ENCODE assay signal across 14 cellular contexts in the genomic region with DNA sequence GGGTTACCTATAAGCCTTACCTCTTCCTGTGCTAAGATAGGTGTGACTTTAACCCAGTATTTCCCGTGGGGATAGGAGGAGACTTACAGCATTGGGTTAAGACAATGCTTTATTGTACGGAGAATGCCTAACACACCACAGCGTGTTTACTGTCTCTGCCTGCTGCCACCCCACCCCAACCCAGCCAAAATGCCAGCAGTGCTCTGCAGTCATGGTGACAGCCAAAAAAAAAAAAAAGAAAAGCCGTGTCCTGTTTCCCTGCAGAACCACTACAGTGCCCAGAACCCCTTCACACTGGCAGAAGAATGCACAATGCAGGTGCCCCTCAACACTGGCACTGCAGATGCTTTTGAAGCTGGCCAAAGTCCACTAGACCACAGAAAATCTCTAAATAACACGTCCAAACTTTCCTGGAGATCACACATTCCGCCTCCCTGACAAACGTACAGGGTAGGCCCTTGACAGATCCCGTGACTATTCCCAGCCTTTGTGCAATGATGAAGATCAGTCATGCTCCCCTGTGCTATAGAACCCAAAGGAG.
A peak's percentile ranks its signal among the peaks of the same experiment; 100 is the strongest.
DNase-seq lines count a peak whose midpoint lies in the region; ATAC-seq, FAIRE-seq and TF ChIP-seq lines count a peak whose summit lies in the region.
"Had no signal": no experiment of that assay in that cellular context is flagged by ENCODE, and none has a peak within 500 bp of the region (broad histone marks: within the 10 kb centered on the region; RNA-seq: fewer than 3 reads in every experiment).

No MANE protein-coding gene starts in this region.

- H3K4me3 ChIP-seq in mesendoderm (ENCODE audit: low read length) (no peak overlapping the region), upper lobe of right lung (no peak overlapping the region)
- H3K4me3 ChIP-seq: BLaER1 treated with 17β-estradiol and CSF1 and Interleukin-3, amounts not matched to agents 10 nM and 100 nM; gastroesophageal sphincter; skin epidermis had no signal

- peak; percentile 51 for ATAC-seq in upper lobe of right lung
- ATAC-seq: gastroesophageal sphincter, HCT116 had no signal

- peaks cover 45% of the 10 kb centered on the region for H3K4me1 Mint-ChIP-seq in brain

- H3K4ac ChIP-seq in mesendoderm (ENCODE audit: low read depth, low read length): no peak overlapping the region

- H2BK15ac ChIP-seq in mesendoderm (replicated peaks; ENCODE audit: low read depth): no peak overlapping the region

- no peak overlapping the region for H2BK5ac ChIP-seq in mesendoderm (ENCODE audit: low read length)

- H3K9me3 Mint-ChIP-seq in brain: no peaks in the 10 kb centered on the region

- no peak overlapping the region for H3K4me2 ChIP-seq in mesendoderm (ENCODE audit: low read length)
- H3K4me2 ChIP-seq: BLaER1 treated with 17β-estradiol and CSF1 and Interleukin-3, amounts not matched to agents 10 nM and 100 nM had no signal

- no peak overlapping the region for H4K8ac ChIP-seq in mesendoderm (ENCODE audit: low read depth, low read length)

- peaks cover 55% of the 10 kb centered on the region for H3K36me3 Mint-ChIP-seq in brain

- H3K27ac ChIP-seq in mesendoderm (ENCODE audit: low read depth, low read length): no peak overlapping the region
- no peak overlapping the region for H3K27ac ChIP-seq in upper lobe of right lung
- H3K27ac ChIP-seq: gastroesophageal sphincter had no signal

- H3K27me3 ChIP-seq in mesendoderm (ENCODE audit: insufficient read depth, low read length, poor library complexity): no peaks in the 10 kb centered on the region
- no peaks in the 10 kb centered on the region for H3K27me3 ChIP-seq in upper lobe of right lung
- H3K27me3 ChIP-seq: BLaER1 treated with 17β-estradiol and CSF1 and Interleukin-3, amounts not matched to agents 10 nM and 100 nM; gastroesophageal sphincter had no signal

- H3K4me1 ChIP-seq in mesendoderm (ENCODE audit: control insufficient read depth, low read depth, low read length): no peaks in the 10 kb centered on the region
- H3K4me1 ChIP-seq in upper lobe of right lung: no peaks in the 10 kb centered on the region
- H3K4me1 ChIP-seq: gastroesophageal sphincter had no signal

- H3K4me3 Mint-ChIP-seq in brain: peak overlapping the region in 1 of 5 experiments; percentile 35

- H3K79me1 ChIP-seq in mesendoderm (ENCODE audit: low read length): no peaks in the 10 kb centered on the region

- intact Hi-C loops in upper lobe of right lung (cut with DNase I): no loop called here

- no CpG with 5 or more reads among the region's 8 CpGs for WGBS in mesendoderm (ENCODE audit: extremely low coverage, insufficient coverage, low lambda C conversion rate)

- TF ChIP-seq CTCF in brain (conservative IDR thresholded peaks at IDR 0.05) (no peak), upper lobe of right lung (IDR thresholded peaks at IDR 0.05) (no peak)

- peak overlapping the region; percentile 28 for H3K56ac ChIP-seq in mesendoderm (ENCODE audit: low read length)

- H3K9me3 ChIP-seq in upper lobe of right lung: no peaks in the 10 kb centered on the region
- H3K9me3 ChIP-seq: BLaER1 treated with 17β-estradiol and CSF1 and Interleukin-3, amounts not matched to agents 10 nM and 100 nM; gastroesophageal sphincter had no signal

- H3K27me3 Mint-ChIP-seq in brain: peaks cover 3% of the 10 kb centered on the region

- no peak overlapping the region for H3K23ac ChIP-seq in mesendoderm (ENCODE audit: low read length)

- DNase-seq in stimulated activated naive CD4-positive, alpha-beta T cell (lab: John Stamatoyannopoulos, UW): peak in 5 of 6 experiments; percentile 10 to 72 (median 62)
- no peak for DNase-seq in stimulated activated naive CD4-positive, alpha-beta T cell treated with Interleukin-2 at 50 U/mL for 16 hours (lab: John Stamatoyannopoulos, UW)
- DNase-seq in mesendoderm: no peak
- no peak for DNase-seq in upper lobe of right lung
- DNase-seq in NCI-H2029 treated with DMSO at 0.1 percent for 48 hours (lab: John Stamatoyannopoulos, UW): no peak
- no peak for DNase-seq in frontal cortex (ENCODE audit: low spot score in 2 of 2)
- no peak for DNase-seq in stimulated activated CD4-positive, alpha-beta T cell treated with anti-CD3 and anti-CD28 coated beads, Interleukin-2, amount 100 ng/mL, for 24 hours
- DNase-seq: NCI-H510A had no signal

- no peaks in the 10 kb centered on the region for H3K36me3 ChIP-seq in mesendoderm (ENCODE audit: control insufficient read depth, insufficient read depth, low read length)
- H3K36me3 ChIP-seq in upper lobe of right lung: peaks cover 39% of the 10 kb centered on the region

- no peak overlapping the region for H4K5ac ChIP-seq in mesendoderm (ENCODE audit: low read length)

- no peak overlapping the region for H3K9ac ChIP-seq in mesendoderm (ENCODE audit: low read length)
- H3K9ac ChIP-seq: BLaER1 treated with 17β-estradiol and CSF1 and Interleukin-3, amounts not matched to agents 10 nM and 100 nM had no signal

- H2AK5ac ChIP-seq in mesendoderm (ENCODE audit: low read length): no peak overlapping the region

- no peaks in the 10 kb centered on the region for H3K79me2 ChIP-seq in mesendoderm (ENCODE audit: control insufficient read depth, insufficient read depth, low read length)

- H3K18ac ChIP-seq in mesendoderm (ENCODE audit: low read length): no peak overlapping the region

- no peak for FAIRE-seq in frontal cortex (lab: Jason Lieb, UNC)
- FAIRE-seq: colon had no signal

- no peak overlapping the region for H2BK120ac ChIP-seq in mesendoderm (ENCODE audit: low read depth, low read length)

- peak overlapping the region in 3 of 5 experiments; percentile 60 to 81 (median 78) for H3K27ac Mint-ChIP-seq in brain

Comparison
In these comparisons a context has a peak if more than half of its experiments do, and no peak if none do; other contexts are left out.
1. DNase-seq: peak in stimulated activated naive CD4-positive, alpha-beta T cell (5 of 6); none in stimulated activated naive CD4-positive, alpha-beta T cell treated with Interleukin-2 at 50 U/mL for 16 hours (single experiment), mesendoderm (single experiment), upper lobe of right lung (single experiment), NCI-H2029 treated with DMSO at 0.1 percent for 48 hours (single experiment), frontal cortex (0 of 2) and stimulated activated CD4-positive, alpha-beta T cell treated with anti-CD3 and anti-CD28 coated beads, Interleukin-2, amount 100 ng/mL, for 24 hours (0 of 2).